Comparison of ENCODE assay signal across 36 cellular contexts in genomic region chr12:86283607-86284006, GRCh38. TPM values are rescaled to one million over a fixed set of nuclear protein-coding genes. Genes with fewer than 3 reads are reported as not detected.
"Had no signal": no experiment of that assay in that cellular context is flagged by ENCODE, and none has a peak within 500 bp of the region (broad histone marks: within the 10 kb centered on the region; RNA-seq: fewer than 3 reads in every experiment).

No MANE protein-coding gene starts in this region.

- H3K4me1 Mint-ChIP-seq: activated CD4-positive, alpha-beta memory T cell treated with anti-CD3 and anti-CD28 coated beads, Interleukin-2, amount 10 ng/mL, durations not matched to agents 7 days and 5 days; activated CD4-positive, alpha-beta T cell treated with anti-CD3 and anti-CD28 coated beads for 36 hours; activated CD4-positive, alpha-beta T cell treated with anti-CD3 and anti-CD28 coated beads, Interleukin-2, amount 10 ng/mL, durations not matched to agents 7 days and 5 days; activated CD8-positive, alpha-beta memory T cell treated with anti-CD3 and anti-CD28 coated beads, Interleukin-2, amount 10 ng/mL, durations not matched to agents 7 days and 5 days; activated naive CD4-positive, alpha-beta T cell treated with anti-CD3 and anti-CD28 coated beads, Interleukin-2, amount 10 ng/mL, durations not matched to agents 7 days and 5 days; activated naive CD4-positive, alpha-beta T cell treated with anti-CD3 and anti-CD28 coated beads, Interleukin-2, amount 50 U/mL, for 24 hours; activated naive CD8-positive, alpha-beta T cell treated with anti-CD3 and anti-CD28 coated beads, Interleukin-2, amount 10 ng/mL, durations not matched to agents 7 days and 5 days; activated naive CD8-positive, alpha-beta T cell treated with anti-CD3 and anti-CD28 coated beads, Interleukin-2, amount 50 U/mL, for 24 hours; brain; central memory CD8-positive, alpha-beta T cell; WTC11 had no signal

- H3K27ac Mint-ChIP-seq: activated CD4-positive, alpha-beta memory T cell treated with anti-CD3 and anti-CD28 coated beads, Interleukin-2, amount 10 ng/mL, durations not matched to agents 7 days and 5 days; activated CD4-positive, alpha-beta T cell treated with anti-CD3 and anti-CD28 coated beads for 36 hours; activated CD4-positive, alpha-beta T cell treated with anti-CD3 and anti-CD28 coated beads, Interleukin-2, amount 10 ng/mL, durations not matched to agents 7 days and 5 days; activated CD8-positive, alpha-beta memory T cell treated with anti-CD3 and anti-CD28 coated beads, Interleukin-2, amount 10 ng/mL, durations not matched to agents 7 days and 5 days; activated CD8-positive, alpha-beta T cell treated with anti-CD3 and anti-CD28 coated beads, Interleukin-2, amount 10 ng/mL, durations not matched to agents 7 days and 5 days; activated naive CD4-positive, alpha-beta T cell treated with anti-CD3 and anti-CD28 coated beads, Interleukin-2, amount 10 ng/mL, durations not matched to agents 7 days and 5 days; activated naive CD4-positive, alpha-beta T cell treated with anti-CD3 and anti-CD28 coated beads, Interleukin-2, amount 50 U/mL, for 24 hours; activated naive CD8-positive, alpha-beta T cell; activated naive CD8-positive, alpha-beta T cell treated with anti-CD3 and anti-CD28 coated beads, Interleukin-2, amount 10 ng/mL, durations not matched to agents 7 days and 5 days; activated naive CD8-positive, alpha-beta T cell treated with anti-CD3 and anti-CD28 coated beads, Interleukin-2, amount 50 U/mL, for 24 hours; activated T-cell treated with anti-CD3 and anti-CD28 coated beads, Interleukin-2, amount 50 U/mL, for 24 hours; activated T-helper 2 cell treated with anti-CD3 and anti-CD28 coated beads, Interferon-gamma antibody, Interleukin-2, Interleukin-4, amounts not matched to agents 10 μg/mL and 5 μg/mL and 100 μg/mL, durations not matched to agents 14 hours and 24 hours and 36 hours; brain; T-helper 1 cell treated with Interleukin-12 subunit alpha and Interleukin-12 subunit beta and Interleukin-4 antibody, amounts not matched to agents 30 μg/mL and 1 μg/mL, for 36 hours; T-helper 2 cell treated with Interferon-gamma antibody and Interleukin-4, amounts not matched to agents 5 μg/mL and 100 μg/mL, for 36 hours; WTC11 had no signal

- H3K9me3 Mint-ChIP-seq: activated CD4-positive, alpha-beta T cell treated with anti-CD3 and anti-CD28 coated beads, Interleukin-2, amount 10 ng/mL, durations not matched to agents 7 days and 5 days; activated naive CD8-positive, alpha-beta T cell treated with anti-CD3 and anti-CD28 coated beads, Interleukin-2, amount 10 ng/mL, durations not matched to agents 7 days and 5 days; activated T-cell treated with anti-CD3 and anti-CD28 coated beads, Interleukin-2, amount 50 U/mL, for 24 hours; activated T-helper 2 cell treated with anti-CD3 and anti-CD28 coated beads, Interferon-gamma antibody, Interleukin-2, Interleukin-4, amounts not matched to agents 10 μg/mL and 5 μg/mL and 100 μg/mL, durations not matched to agents 14 hours and 24 hours and 36 hours; T-helper 1 cell treated with Interleukin-12 subunit alpha and Interleukin-12 subunit beta and Interleukin-4 antibody, amounts not matched to agents 30 μg/mL and 1 μg/mL, for 36 hours had no signal

- H3K4me3 ChIP-seq: ascending aorta, cardiac muscle cell had no signal

- H3K36me3 Mint-ChIP-seq: activated CD8-positive, alpha-beta memory T cell treated with anti-CD3 and anti-CD28 coated beads, Interleukin-2, amount 10 ng/mL, durations not matched to agents 7 days and 5 days; activated naive CD4-positive, alpha-beta T cell treated with anti-CD3 and anti-CD28 coated beads, Interleukin-2, amount 10 ng/mL, durations not matched to agents 7 days and 5 days; activated naive CD4-positive, alpha-beta T cell treated with anti-CD3 and anti-CD28 coated beads, Interleukin-2, amount 50 U/mL, for 24 hours; activated naive CD8-positive, alpha-beta T cell; activated naive CD8-positive, alpha-beta T cell treated with anti-CD3 and anti-CD28 coated beads, Interleukin-2, amount 10 ng/mL, durations not matched to agents 7 days and 5 days had no signal

- H3K27me3 Mint-ChIP-seq: activated CD4-positive, alpha-beta memory T cell treated with anti-CD3 and anti-CD28 coated beads, Interleukin-2, amount 10 ng/mL, durations not matched to agents 7 days and 5 days; activated CD4-positive, alpha-beta T cell treated with anti-CD3 and anti-CD28 coated beads for 36 hours; activated CD4-positive, alpha-beta T cell treated with anti-CD3 and anti-CD28 coated beads, Interleukin-2, amount 10 ng/mL, durations not matched to agents 7 days and 5 days; activated CD8-positive, alpha-beta memory T cell treated with anti-CD3 and anti-CD28 coated beads, Interleukin-2, amount 10 ng/mL, durations not matched to agents 7 days and 5 days; activated naive CD4-positive, alpha-beta T cell treated with anti-CD3 and anti-CD28 coated beads, Interleukin-2, amount 10 ng/mL, durations not matched to agents 7 days and 5 days; activated naive CD4-positive, alpha-beta T cell treated with anti-CD3 and anti-CD28 coated beads, Interleukin-2, amount 50 U/mL, for 24 hours; activated naive CD8-positive, alpha-beta T cell; activated naive CD8-positive, alpha-beta T cell treated with anti-CD3 and anti-CD28 coated beads, Interleukin-2, amount 10 ng/mL, durations not matched to agents 7 days and 5 days; activated naive CD8-positive, alpha-beta T cell treated with anti-CD3 and anti-CD28 coated beads, Interleukin-2, amount 50 U/mL, for 24 hours; activated T-cell treated with anti-CD3 and anti-CD28 coated beads, Interleukin-2, amount 50 U/mL, for 24 hours; brain; central memory CD8-positive, alpha-beta T cell had no signal

- H3K4me3 Mint-ChIP-seq: activated CD4-positive, alpha-beta memory T cell treated with anti-CD3 and anti-CD28 coated beads, Interleukin-2, amount 10 ng/mL, durations not matched to agents 7 days and 5 days; activated CD4-positive, alpha-beta T cell treated with anti-CD3 and anti-CD28 coated beads for 36 hours; activated CD4-positive, alpha-beta T cell treated with anti-CD3 and anti-CD28 coated beads, Interleukin-2, amount 10 ng/mL, durations not matched to agents 7 days and 5 days; activated CD8-positive, alpha-beta memory T cell treated with anti-CD3 and anti-CD28 coated beads, Interleukin-2, amount 10 ng/mL, durations not matched to agents 7 days and 5 days; activated CD8-positive, alpha-beta T cell treated with anti-CD3 and anti-CD28 coated beads, Interleukin-2, amount 10 ng/mL, durations not matched to agents 7 days and 5 days; activated naive CD4-positive, alpha-beta T cell treated with anti-CD3 and anti-CD28 coated beads, Interleukin-2, amount 10 ng/mL, durations not matched to agents 7 days and 5 days; activated naive CD4-positive, alpha-beta T cell treated with anti-CD3 and anti-CD28 coated beads, Interleukin-2, amount 50 U/mL, for 24 hours; activated naive CD8-positive, alpha-beta T cell; activated naive CD8-positive, alpha-beta T cell treated with anti-CD3 and anti-CD28 coated beads, Interleukin-2, amount 10 ng/mL, durations not matched to agents 7 days and 5 days; activated naive CD8-positive, alpha-beta T cell treated with anti-CD3 and anti-CD28 coated beads, Interleukin-2, amount 50 U/mL, for 24 hours; activated T-cell treated with anti-CD3 and anti-CD28 coated beads, Interleukin-2, amount 50 U/mL, for 24 hours; brain; central memory CD8-positive, alpha-beta T cell; T-helper 1 cell treated with Interleukin-12 subunit alpha and Interleukin-12 subunit beta and Interleukin-4 antibody, amounts not matched to agents 30 μg/mL and 1 μg/mL, for 36 hours; T-helper 2 cell treated with Interferon-gamma antibody and Interleukin-4, amounts not matched to agents 5 μg/mL and 100 μg/mL, for 36 hours; WTC11 had no signal

- DNase-seq: activated CD4-positive, alpha-beta memory T cell treated with anti-CD3 and anti-CD28 coated beads, Interleukin-2, amount 10 ng/mL, durations not matched to agents 7 days and 5 days; activated CD4-positive, alpha-beta T cell treated with anti-CD3 and anti-CD28 coated beads for 1 hour; activated CD4-positive, alpha-beta T cell treated with anti-CD3 and anti-CD28 coated beads for 36 hours; activated CD4-positive, alpha-beta T cell treated with anti-CD3 and anti-CD28 coated beads for 48 hours; activated CD4-positive, alpha-beta T cell treated with anti-CD3 and anti-CD28 coated beads, Interleukin-2, amount 10 ng/mL, durations not matched to agents 7 days and 5 days; activated CD4-positive, alpha-beta T cell treated with anti-CD3 and anti-CD28 coated beads, Interleukin-2, amount 50 U/mL, for 48 hours; activated CD4-positive, CD25-positive, alpha-beta regulatory T cell; activated CD8-positive, alpha-beta memory T cell treated with anti-CD3 and anti-CD28 coated beads for 24 hours; activated CD8-positive, alpha-beta memory T cell treated with anti-CD3 and anti-CD28 coated beads, Interleukin-2, amount 10 ng/mL, durations not matched to agents 7 days and 5 days; activated CD8-positive, alpha-beta memory T cell treated with anti-CD3 and anti-CD28 coated beads, Interleukin-2, amount 50 U/mL, for 48 hours; activated CD8-positive, alpha-beta T cell treated with anti-CD3 and anti-CD28 coated beads, Interleukin-2, amount 10 ng/mL, durations not matched to agents 7 days and 5 days; activated effector memory CD4-positive, alpha-beta T cell treated with Interleukin-2 at 50 U/mL for 16 hours; activated gamma-delta T cell; activated naive CD4-positive, alpha-beta T cell treated with anti-CD3 and anti-CD28 coated beads, Interleukin-2, amount 10 ng/mL, durations not matched to agents 7 days and 5 days; activated naive CD4-positive, alpha-beta T cell treated with Interleukin-2 at 50 U/mL for 16 hours; activated naive CD8-positive, alpha-beta T cell treated with anti-CD3 and anti-CD28 coated beads, Interleukin-2, amount 10 ng/mL, durations not matched to agents 7 days and 5 days; activated naive CD8-positive, alpha-beta T cell treated with anti-CD3 and anti-CD28 coated beads, Interleukin-2, amount 50 U/mL, for 24 hours; activated T-cell treated with anti-CD3 and anti-CD28 coated beads, Interleukin-2, amount 50 U/mL, for 24 hours; activated T-cell treated with anti-CD3 and anti-CD28 coated beads, Interleukin-2, amount 50 U/mL, for 48 hours; amygdala; anterior cingulate cortex; caudate nucleus; cerebellar nuclear complex; T-helper 2 cell; T-helper 9 cell; WERI-Rb-1 had no signal

RNA-seq across cellular contexts. Expression of gene MGAT4C, which starts 27.4 kb away (rescaled TPM):
- total RNA-seq: activated CD4-positive, alpha-beta memory T cell treated with anti-CD3 and anti-CD28 coated beads, Interleukin-2, amount 10 ng/mL, durations not matched to agents 7 days and 5 days; activated CD4-positive, alpha-beta T cell treated with anti-CD3 and anti-CD28 coated beads for 36 hours; activated CD4-positive, alpha-beta T cell treated with anti-CD3 and anti-CD28 coated beads, Interleukin-2, amount 10 ng/mL, durations not matched to agents 7 days and 5 days; activated CD8-positive, alpha-beta memory T cell treated with anti-CD3 and anti-CD28 coated beads, Interleukin-2, amount 10 ng/mL, durations not matched to agents 7 days and 5 days; activated CD8-positive, alpha-beta T cell treated with anti-CD3 and anti-CD28 coated beads, Interleukin-2, amount 10 ng/mL, durations not matched to agents 7 days and 5 days; activated naive CD8-positive, alpha-beta T cell treated with anti-CD3 and anti-CD28 coated beads, Interleukin-2, amount 10 ng/mL, durations not matched to agents 7 days and 5 days; activated T-helper 2 cell treated with anti-CD3 and anti-CD28 coated beads, Interferon-gamma antibody, Interleukin-2, Interleukin-4, amounts not matched to agents 10 μg/mL and 5 μg/mL and 100 μg/mL, durations not matched to agents 14 hours and 24 hours and 36 hours; ascending aorta had no signal
